ENCODE assay signal across 8 cellular contexts in genomic region chr3:51967384-51968174, GRCh38. TPM values are rescaled to one million over a fixed set of nuclear protein-coding genes. Genes with fewer than 3 reads are reported as not detected.
A peak's percentile ranks its signal among the peaks of the same experiment; 100 is the strongest.
DNase-seq lines count a peak whose midpoint lies in the region; ATAC-seq, FAIRE-seq and TF ChIP-seq lines count a peak whose summit lies in the region.

Gene PCBP4, minus strand, starts transcription at chr3:51967454. Its CDS starts 6,214 bp downstream, at chr3:51961240.

- peak within 1 kb of the TSS; percentile 95 for H3K4me2 ChIP-seq in keratinocyte (ENCODE audit: control insufficient read depth, extremely low read depth, insufficient read depth, low read depth, low read length)

- H3K4me1 ChIP-seq in keratinocyte (ENCODE audit: control insufficient read depth, extremely low read depth, insufficient read depth, low read length) (peaks cover 18% of the 10 kb centered on the region), skeletal muscle tissue (ENCODE audit: control insufficient read depth in 3 of 3, insufficient read depth in 3 of 3, low read length in 3 of 3) (peaks cover 63 to 83% (median 73%) of the 10 kb centered on the region in 3 donors)

- H3K4me3 ChIP-seq in keratinocyte (ENCODE audit: control insufficient read depth in 2 of 3, extremely low read depth in 1 of 3, insufficient read depth in 2 of 3, low read depth in 1 of 3, low read length in 3 of 3) (peak within 1 kb of the TSS; percentile 45 to 77 (median 69)), skeletal muscle tissue (ENCODE audit: low read length in 3 of 3) (peak within 1 kb of the TSS; percentile 74 to 97 (median 91))

- H3K9ac ChIP-seq in keratinocyte (ENCODE audit: control insufficient read depth, extremely low read depth, insufficient read depth, low read length) (peak within 1 kb of the TSS; percentile 65), skeletal muscle tissue (ENCODE audit: low read depth in 1 of 3, low read length in 3 of 3) (peak within 1 kb of the TSS; percentile 81 to 98 (median 94))

- H3K9me3 ChIP-seq in keratinocyte (ENCODE audit: control insufficient read depth, low read depth, low read length) (no peaks in the 10 kb centered on the region), skeletal muscle tissue (ENCODE audit: control insufficient read depth in 3 of 3, low read length in 3 of 3) (no peaks in the 10 kb centered on the region)

- no peaks in the 10 kb centered on the region for H3K9me1 ChIP-seq in keratinocyte (ENCODE audit: control insufficient read depth, extremely low read depth, insufficient read depth, low read length)

- dilution Hi-C loops in keratinocyte (cut with MboI; ENCODE audit: extremely low pct_ligation_motif_present, low sequenced_read_pairs), result no loop called here

- no peak for TF ChIP-seq CTCF in keratinocyte (optimal IDR thresholded peaks at IDR 0.05 in 1 of 3, IDR thresholded peaks at IDR 0.05 in 1 of 3, conservative IDR thresholded peaks at IDR 0.05 in 1 of 3; ENCODE audit: extremely low read depth in 1 of 3, insufficient read depth in 2 of 3, low read length in 3 of 3)

- DNase-seq in NCI-H146 (lab: John Stamatoyannopoulos, UW), result peak; percentile 56
- DNase-seq in NCI-H146 treated with DMSO at 0.1 percent for 48 hours (lab: John Stamatoyannopoulos, UW; ENCODE audit: unreplicated experiment), result no peak
- peak; percentile 84 for DNase-seq in SW480 (ENCODE audit: low spot score)
- peak; percentile 71 for DNase-seq in cerebellum (ENCODE audit: low spot score)
- no peak for DNase-seq in keratinocyte (ENCODE audit: low read depth, low spot score)

- H3K27ac ChIP-seq in keratinocyte (ENCODE audit: control insufficient read depth, insufficient read depth, low read length) (no peak within 1 kb of the TSS), skeletal muscle tissue (ENCODE audit: low read depth, low read length) (peak within 1 kb of the TSS; percentile 80)

- peak within 1 kb of the TSS; percentile 62 for H2AFZ ChIP-seq in keratinocyte (ENCODE audit: control insufficient read depth, low read length)

- FAIRE-seq in keratinocyte (lab: Jason Lieb, UNC), result no peak

- peak; percentile 49 for ATAC-seq in HG02981 (IDR thresholded peaks at IDR 0.05; ENCODE audit: unreplicated experiment)
- ATAC-seq in HG02588 (IDR thresholded peaks at IDR 0.05; ENCODE audit: unreplicated experiment), result no peak

- H4K20me1 ChIP-seq in keratinocyte (ENCODE audit: control insufficient read depth, extremely low read depth, insufficient read depth, low read length), result no peaks in the 10 kb centered on the region

- H3K79me2 ChIP-seq in keratinocyte (ENCODE audit: control insufficient read depth, insufficient read depth, low read length), result no peaks in the 10 kb centered on the region

- peaks cover 0 to 1% of the 10 kb centered on the region in 2 experiments for H3K36me3 ChIP-seq in keratinocyte (ENCODE audit: control insufficient read depth in 2 of 2, extremely low read depth in 1 of 2, insufficient read depth in 2 of 2, low read length in 2 of 2)
- H3K36me3 ChIP-seq in skeletal muscle tissue (ENCODE audit: control insufficient read depth in 3 of 3, insufficient read depth in 3 of 3, low read length in 3 of 3), result peaks cover 0 to 3% (median 2%) of the 10 kb centered on the region in 3 donors

- H3K27me3 ChIP-seq in keratinocyte (ENCODE audit: control insufficient read depth, extremely low read depth, insufficient read depth, low read length), result no peaks in the 10 kb centered on the region
- no peaks in the 10 kb centered on the region for H3K27me3 ChIP-seq in skeletal muscle tissue (ENCODE audit: control insufficient read depth in 3 of 3, insufficient read depth in 3 of 3, low read length in 3 of 3)

RNA-seq across cellular contexts. Expression of gene PCBP4, which starts in this region (rescaled TPM):
- 55.5 TPM for total RNA-seq in cerebellum
- 25.2 to 48.7 TPM (median 35.0 TPM) in 3 replicates for polyA plus RNA-seq in keratinocyte
- polyA plus RNA-seq in keratinocyte (2011; ENCODE audit: low read depth), result 12.1 TPM
- polyA plus RNA-seq in keratinocyte (2011; cell fraction: cytosol; rRNA removed), result 36.7 and 63.1 TPM in 2 replicates
- 46.9 and 68.3 TPM in 2 replicates for polyA plus RNA-seq in keratinocyte (2011; cell fraction: nucleus; rRNA removed)
- 28.2 and 37.6 TPM in 2 replicates for polyA plus RNA-seq in keratinocyte (2012; ENCODE audit: low replicate concordance)
- 30.8 to 67.1 TPM (median 45.1 TPM) in 3 replicates for polyA minus RNA-seq in keratinocyte
- polyA minus RNA-seq in keratinocyte (2011; cell fraction: cytosol; rRNA and poly(A)+ RNA removed), result 59.7 TPM
- 13.2 and 15.2 TPM in 2 replicates for polyA minus RNA-seq in keratinocyte (2011; cell fraction: nucleus; rRNA and poly(A)+ RNA removed)
- 33.4 TPM for total RNA-seq in skeletal muscle tissue

Comparison
In these comparisons a context has a peak if more than half of its experiments do, and no peak if none do; other contexts are left out.
1. DNase-seq: peak in NCI-H146 (single experiment), SW480 (single experiment) and cerebellum (single experiment); none in NCI-H146 treated with DMSO at 0.1 percent for 48 hours (single experiment) and keratinocyte (single experiment).